In the genomic region with DNA sequence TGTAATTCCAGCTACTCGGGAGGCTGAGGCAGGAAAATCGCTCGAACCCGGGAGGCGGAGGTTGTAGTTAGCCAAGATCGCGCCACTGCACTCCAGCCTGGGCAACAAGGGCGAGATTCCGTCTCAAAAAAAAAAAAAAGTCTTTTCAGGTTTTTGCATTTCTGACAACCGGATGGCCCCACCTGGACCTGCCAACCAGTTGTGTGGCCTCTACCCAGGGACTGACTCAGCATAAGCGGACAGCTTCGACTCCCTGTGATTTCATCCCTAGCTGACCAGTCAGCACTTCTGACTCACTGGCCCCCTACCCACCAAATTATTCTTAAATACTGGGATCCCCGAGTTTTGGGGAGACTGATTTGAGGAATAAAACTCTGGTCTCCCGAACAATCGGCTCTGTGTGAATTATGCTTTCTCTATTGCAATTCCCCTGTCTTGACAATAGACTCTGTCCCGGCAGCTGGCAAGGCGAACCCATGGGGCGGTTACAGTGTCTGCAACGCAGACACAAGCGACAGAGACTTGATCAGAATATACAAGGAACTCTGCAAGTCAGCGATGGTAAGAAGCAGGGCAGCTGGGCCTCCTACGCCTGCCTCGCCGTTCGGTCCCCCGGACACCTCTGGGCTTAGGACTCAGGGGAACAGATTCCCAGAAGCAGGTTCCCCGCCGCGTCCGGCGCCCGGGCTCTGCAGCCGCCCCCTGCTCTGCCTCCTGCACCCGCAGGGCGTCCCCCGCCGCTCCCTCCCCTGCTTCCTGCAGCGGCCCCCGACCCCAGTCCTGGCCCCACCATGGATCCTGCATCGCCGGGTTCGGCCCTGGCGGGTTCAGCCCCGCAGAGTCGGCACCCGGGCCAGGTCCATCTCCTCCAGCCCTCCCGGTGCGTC, we compare ENCODE assay signal across 8 cellular contexts. TPM values are rescaled to one million over a fixed set of nuclear protein-coding genes. Genes with fewer than 3 reads are reported as not detected.
DNase-seq lines count a peak whose midpoint lies in the region; ATAC-seq and TF ChIP-seq lines count a peak whose summit lies in the region.

No MANE protein-coding gene starts in this region.

- H3K9ac ChIP-seq in duodenal mucosa (ENCODE audit: low read depth in 1 of 2, low read length in 2 of 2), result peak overlapping the region; percentile 54 to 73

- peak overlapping the region; percentile 82 to 83 for H3K4me3 ChIP-seq in duodenal mucosa (ENCODE audit: low read depth in 1 of 2, low read length in 2 of 2)
- H3K4me3 ChIP-seq in mesodermal cell (ENCODE audit: extremely low read depth, insufficient read depth, low read length, poor library complexity, severe bottlenecking), result peak overlapping the region; percentile 90
- H3K4me3 ChIP-seq in thyroid gland (replicated peaks in 1 of 3), result peak overlapping the region; percentile 11 to 99 (median 94)

- H3K27me3 ChIP-seq in duodenal mucosa (ENCODE audit: control insufficient read depth in 1 of 2, insufficient read depth in 2 of 2, low read length in 2 of 2), result no peaks in the 10 kb centered on the region
- H3K27me3 ChIP-seq in thyroid gland, result no peaks in the 10 kb centered on the region

- H3K9me3 ChIP-seq in duodenal mucosa (ENCODE audit: control insufficient read depth in 1 of 2, low read length in 2 of 2) (no peaks in the 10 kb centered on the region), mesodermal cell (ENCODE audit: control insufficient read depth, low read length) (no peaks in the 10 kb centered on the region), thyroid gland (no peaks in the 10 kb centered on the region)

- DNase-seq in SK-N-DZ (ENCODE audit: low spot score), result peak; percentile 69
- peak in 1 of 2 donors; percentile 35 for DNase-seq in thyroid gland
- DNase-seq in DMS114 treated with DMSO at 0.1 percent for 48 hours (lab: John Stamatoyannopoulos, UW; ENCODE audit: unreplicated experiment), result no peak

- H3K4me1 ChIP-seq in duodenal mucosa (ENCODE audit: control insufficient read depth in 1 of 2, insufficient read depth in 2 of 2, low read length in 2 of 2), result peaks cover 22 to 27% of the 10 kb centered on the region in 2 donors
- H3K4me1 ChIP-seq in mesodermal cell (ENCODE audit: control insufficient read depth, insufficient read depth, low read length, poor library complexity, severe bottlenecking), result no peaks in the 10 kb centered on the region
- H3K4me1 ChIP-seq in thyroid gland, result peaks cover 23 to 27% of the 10 kb centered on the region in 2 donors

- ATAC-seq in GM18511 (IDR thresholded peaks at IDR 0.05; ENCODE audit: unreplicated experiment), result peak; percentile 36
- peak; percentile 29 for ATAC-seq in HG03135 (IDR thresholded peaks at IDR 0.05; ENCODE audit: unreplicated experiment)

- no peak for TF ChIP-seq POLR2A in thyroid gland (IDR thresholded peaks at IDR 0.05)

- 27 to 31% methylated on average over 41 to 48 of the region's 48 CpGs for WGBS in mesodermal cell (ENCODE audit: insufficient coverage in 2 of 2), 2 experiments
- WGBS in thyroid gland, 2 donors, result 52 to 55% methylated on average over 21 to 22 of the region's 48 CpGs

- peak overlapping the region; percentile 66 for H3K27ac ChIP-seq in 22Rv1
- no peak overlapping the region for H3K27ac ChIP-seq in duodenal mucosa (ENCODE audit: low read depth, low read length)
- H3K27ac ChIP-seq in mesodermal cell (ENCODE audit: low read depth, low read length, severe bottlenecking), result peak overlapping the region; percentile 29
- H3K27ac ChIP-seq in thyroid gland, result peak overlapping the region in 2 of 3 donors; percentile 26 to 88

- no peaks in the 10 kb centered on the region for H3K36me3 ChIP-seq in duodenal mucosa (ENCODE audit: control insufficient read depth in 1 of 2, insufficient read depth in 2 of 2, low read length in 2 of 2)
- peaks cover 6% of the 10 kb centered on the region for H3K36me3 ChIP-seq in mesodermal cell (ENCODE audit: control insufficient read depth, insufficient read depth, low read length)
- no peaks in the 10 kb centered on the region for H3K36me3 ChIP-seq in thyroid gland

- intact Hi-C loops in thyroid gland (cut with DNase I), result no loop called here

- TF ChIP-seq CTCF in 22Rv1 (IDR thresholded peaks at IDR 0.05), result no peak
- no peak for TF ChIP-seq CTCF in thyroid gland (IDR thresholded peaks at IDR 0.05)

RNA-seq across cellular contexts. Expression of a gene that starts 0.7 kb away (rescaled TPM):
- polyA plus RNA-seq in SK-N-DZ (2014; cell fraction: cytosol; rRNA removed), result 160 and 214 TPM in 2 replicates
- 125 and 144 TPM in 2 replicates for polyA plus RNA-seq in SK-N-DZ (2014; cell fraction: nucleus; rRNA removed)
- 120 TPM for polyA plus RNA-seq in mesodermal cell (2013, experiment 1 of 2)
- polyA plus RNA-seq in mesodermal cell (2013, experiment 2 of 2), result 113 TPM
- 100 to 1,000 TPM; 300 to 965 (median 558) TPM for total RNA-seq in thyroid gland

RNA-seq across cellular contexts. Expression of a gene that starts 30.8 kb away (rescaled TPM):
- 65.0 and 92.3 TPM in 2 replicates for polyA plus RNA-seq in SK-N-DZ (2014; cell fraction: cytosol; rRNA removed)
- polyA plus RNA-seq in SK-N-DZ (2014; cell fraction: nucleus; rRNA removed), result 207 and 247 TPM in 2 replicates
- 22.7 TPM for polyA plus RNA-seq in mesodermal cell (2013, experiment 1 of 2)
- polyA plus RNA-seq in mesodermal cell (2013, experiment 2 of 2), result 20.8 TPM
- total RNA-seq in thyroid gland, result 10 to 100 TPM; 27.4 to 47.6 (median 35.5) TPM

RNA-seq across cellular contexts. Expression of a gene that starts 40.5 kb away (rescaled TPM):
- polyA plus RNA-seq in SK-N-DZ (2014; cell fraction: cytosol; rRNA removed), result 0.63 and 1.4 TPM in 2 replicates
- 1.3 and 1.7 TPM in 2 replicates for polyA plus RNA-seq in SK-N-DZ (2014; cell fraction: nucleus; rRNA removed)
- polyA plus RNA-seq in mesodermal cell (2013, experiment 1 of 2), result 13.7 TPM
- polyA plus RNA-seq in mesodermal cell (2013, experiment 2 of 2), result 13.7 TPM
- total RNA-seq in thyroid gland, result 100 to 1,000 TPM; 185 to 259 (median 195) TPM

RNA-seq across cellular contexts. Expression of a gene that starts 43.4 kb away (rescaled TPM):
- 12.7 and 14.2 TPM in 2 replicates for polyA plus RNA-seq in SK-N-DZ (2014; cell fraction: cytosol; rRNA removed)
- polyA plus RNA-seq in SK-N-DZ (2014; cell fraction: nucleus; rRNA removed), result 24.6 and 38.5 TPM in 2 replicates
- polyA plus RNA-seq in mesodermal cell (2013, experiment 1 of 2), result 0.18 TPM
- 0.20 TPM for polyA plus RNA-seq in mesodermal cell (2013, experiment 2 of 2)
- under 1 TPM in 2 of 4 donors, not detected in 2; 0.44 to 0.45 TPM for total RNA-seq in thyroid gland

RNA-seq across cellular contexts. Expression of a gene that starts 50.9 kb away (rescaled TPM):
- polyA plus RNA-seq in SK-N-DZ (2014; cell fraction: cytosol; rRNA removed), result 50.3 and 67.8 TPM in 2 replicates
- polyA plus RNA-seq in SK-N-DZ (2014; cell fraction: nucleus; rRNA removed), result 58.6 and 64.8 TPM in 2 replicates
- polyA plus RNA-seq in mesodermal cell (2013, experiment 1 of 2), result 21.1 TPM
- 25.6 TPM for polyA plus RNA-seq in mesodermal cell (2013, experiment 2 of 2)
- total RNA-seq in thyroid gland, result 100 to 1,000 TPM in 1 of 4 donors, 10 to 100 TPM in 3; 57.3 to 103 (median 67.7) TPM
